2 cellular contexts compared by ENCODE assay signal in genomic region chr3:16319307-16319706, GRCh38.
A peak's percentile ranks its signal among the peaks of the same experiment; 100 is the strongest.
TF ChIP-seq lines count a peak whose summit lies in the region.

No MANE protein-coding gene starts in this region.

TF ChIP-seq in HCT116, 20 proteins besides CTCF, POLR2A, EP300 and RAD21:
- no peak for TF ChIP-seq YY1 (IDR thresholded peaks at IDR 0.05; ENCODE audit: extremely low read depth, insufficient replicate concordance, low read depth, low read length)
- TF ChIP-seq POLR2AphosphoS5 (IDR thresholded peaks at IDR 0.05; ENCODE audit: low read depth, low read length) = no peak
- no peak for TF ChIP-seq JUND (IDR thresholded peaks at IDR 0.05)
- no peak for TF ChIP-seq CBX3 (IDR thresholded peaks at IDR 0.05; ENCODE audit: low read depth)
- TF ChIP-seq, protein P1, sequence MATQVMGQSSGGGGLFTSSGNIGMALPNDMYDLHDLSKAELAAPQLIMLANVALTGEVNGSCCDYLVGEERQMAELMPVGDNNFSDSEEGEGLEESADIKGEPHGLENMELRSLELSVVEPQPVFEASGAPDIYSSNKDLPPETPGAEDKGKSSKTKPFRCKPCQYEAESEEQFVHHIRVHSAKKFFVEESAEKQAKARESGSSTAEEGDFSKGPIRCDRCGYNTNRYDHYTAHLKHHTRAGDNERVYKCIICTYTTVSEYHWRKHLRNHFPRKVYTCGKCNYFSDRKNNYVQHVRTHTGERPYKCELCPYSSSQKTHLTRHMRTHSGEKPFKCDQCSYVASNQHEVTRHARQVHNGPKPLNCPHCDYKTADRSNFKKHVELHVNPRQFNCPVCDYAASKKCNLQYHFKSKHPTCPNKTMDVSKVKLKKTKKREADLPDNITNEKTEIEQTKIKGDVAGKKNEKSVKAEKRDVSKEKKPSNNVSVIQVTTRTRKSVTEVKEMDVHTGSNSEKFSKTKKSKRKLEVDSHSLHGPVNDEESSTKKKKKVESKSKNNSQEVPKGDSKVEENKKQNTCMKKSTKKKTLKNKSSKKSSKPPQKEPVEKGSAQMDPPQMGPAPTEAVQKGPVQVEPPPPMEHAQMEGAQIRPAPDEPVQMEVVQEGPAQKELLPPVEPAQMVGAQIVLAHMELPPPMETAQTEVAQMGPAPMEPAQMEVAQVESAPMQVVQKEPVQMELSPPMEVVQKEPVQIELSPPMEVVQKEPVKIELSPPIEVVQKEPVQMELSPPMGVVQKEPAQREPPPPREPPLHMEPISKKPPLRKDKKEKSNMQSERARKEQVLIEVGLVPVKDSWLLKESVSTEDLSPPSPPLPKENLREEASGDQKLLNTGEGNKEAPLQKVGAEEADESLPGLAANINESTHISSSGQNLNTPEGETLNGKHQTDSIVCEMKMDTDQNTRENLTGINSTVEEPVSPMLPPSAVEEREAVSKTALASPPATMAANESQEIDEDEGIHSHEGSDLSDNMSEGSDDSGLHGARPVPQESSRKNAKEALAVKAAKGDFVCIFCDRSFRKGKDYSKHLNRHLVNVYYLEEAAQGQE (IDR thresholded peaks at IDR 0.05; ENCODE audit: low read depth) = no peak
- no peak for TF ChIP-seq ZFX (IDR thresholded peaks at IDR 0.05)
- no peak for TF ChIP-seq EZH2 (IDR thresholded peaks at IDR 0.05)
- TF ChIP-seq, protein P2, sequence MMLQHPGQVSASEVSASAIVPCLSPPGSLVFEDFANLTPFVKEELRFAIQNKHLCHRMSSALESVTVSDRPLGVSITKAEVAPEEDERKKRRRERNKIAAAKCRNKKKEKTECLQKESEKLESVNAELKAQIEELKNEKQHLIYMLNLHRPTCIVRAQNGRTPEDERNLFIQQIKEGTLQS (IDR thresholded peaks at IDR 0.05) = no peak
- TF ChIP-seq ZNF274 (IDR thresholded peaks at IDR 0.05; ENCODE audit: low read depth, low read length) = no peak
- TF ChIP-seq EGR1 (IDR thresholded peaks at IDR 0.05; ENCODE audit: low read depth) = no peak
- no peak for TF ChIP-seq FOSL1 (IDR thresholded peaks at IDR 0.05; ENCODE audit: low read depth)
- no peak for TF ChIP-seq TCF7L2 (IDR thresholded peaks at IDR 0.05; ENCODE audit: borderline replicate concordance, extremely low read depth, insufficient read depth, insufficient read length)
- no peak for TF ChIP-seq SRF (IDR thresholded peaks at IDR 0.05; ENCODE audit: low read depth)
- TF ChIP-seq, protein P3, sequence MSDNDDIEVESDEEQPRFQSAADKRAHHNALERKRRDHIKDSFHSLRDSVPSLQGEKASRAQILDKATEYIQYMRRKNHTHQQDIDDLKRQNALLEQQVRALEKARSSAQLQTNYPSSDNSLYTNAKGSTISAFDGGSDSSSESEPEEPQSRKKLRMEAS (IDR thresholded peaks at IDR 0.05) = no peak
- TF ChIP-seq ZBTB33 (IDR thresholded peaks at IDR 0.05; ENCODE audit: extremely low read depth, insufficient replicate concordance, low read length) = no peak
- no peak for TF ChIP-seq ELF1 (IDR thresholded peaks at IDR 0.05; ENCODE audit: borderline replicate concordance, low read depth)
- no peak for TF ChIP-seq EZH2phosphoT487 (IDR thresholded peaks at IDR 0.05; ENCODE audit: borderline replicate concordance)
- TF ChIP-seq SIN3A (IDR thresholded peaks at IDR 0.05; ENCODE audit: low read depth) = no peak

TF ChIP-seq in K562, 482 proteins besides CTCF, POLR2A, EP300 and RAD21 (continues in another document):
- no peak for TF ChIP-seq NR2C2 (CRISPR knock-in tag; IDR thresholded peaks at IDR 0.05)
- no peak for TF ChIP-seq NR2C2 (tag; IDR thresholded peaks at IDR 0.05)
- TF ChIP-seq ETV6 (IDR thresholded peaks at IDR 0.05; ENCODE audit: borderline replicate concordance in 1 of 2, low read depth in 2 of 2, low read length in 1 of 2) = no peak
- TF ChIP-seq ETV6 (CRISPR knock-in tag; IDR thresholded peaks at IDR 0.05; ENCODE audit: borderline replicate concordance) = no peak
- TF ChIP-seq GMEB1 (CRISPR knock-in tag; IDR thresholded peaks at IDR 0.05) = no peak
- no peak for TF ChIP-seq ZNF146 (CRISPR knock-in tag; IDR thresholded peaks at IDR 0.05; ENCODE audit: unreplicated experiment)
- TF ChIP-seq POLR2AphosphoS5 (IDR thresholded peaks at IDR 0.05; ENCODE audit: control insufficient read depth, insufficient read depth, low read depth, low read length) = no peak
- no peak for TF ChIP-seq HDAC2 (IDR thresholded peaks at IDR 0.05)
- TF ChIP-seq PHTF2 (CRISPR knock-in tag; IDR thresholded peaks at IDR 0.05) = no peak
- no peak for TF ChIP-seq NELFE (IDR thresholded peaks at IDR 0.05; ENCODE audit: insufficient read depth, insufficient read length)
- peak; percentile 69 for TF ChIP-seq MGA (IDR thresholded peaks at IDR 0.05)
- TF ChIP-seq NR2F6 (CRISPR knock-in tag; IDR thresholded peaks at IDR 0.05) = no peak
- TF ChIP-seq ZNF561 (CRISPR knock-in tag; conservative IDR thresholded peaks at IDR 0.05) = no peak
- no peak for TF ChIP-seq ZNF263 (CRISPR knock-in tag; IDR thresholded peaks at IDR 0.05; ENCODE audit: borderline replicate concordance)
- TF ChIP-seq U2AF1 (optimal IDR thresholded peaks at IDR 0.05; ENCODE audit: low read depth, low read length) = no peak
- TF ChIP-seq, protein P4, sequence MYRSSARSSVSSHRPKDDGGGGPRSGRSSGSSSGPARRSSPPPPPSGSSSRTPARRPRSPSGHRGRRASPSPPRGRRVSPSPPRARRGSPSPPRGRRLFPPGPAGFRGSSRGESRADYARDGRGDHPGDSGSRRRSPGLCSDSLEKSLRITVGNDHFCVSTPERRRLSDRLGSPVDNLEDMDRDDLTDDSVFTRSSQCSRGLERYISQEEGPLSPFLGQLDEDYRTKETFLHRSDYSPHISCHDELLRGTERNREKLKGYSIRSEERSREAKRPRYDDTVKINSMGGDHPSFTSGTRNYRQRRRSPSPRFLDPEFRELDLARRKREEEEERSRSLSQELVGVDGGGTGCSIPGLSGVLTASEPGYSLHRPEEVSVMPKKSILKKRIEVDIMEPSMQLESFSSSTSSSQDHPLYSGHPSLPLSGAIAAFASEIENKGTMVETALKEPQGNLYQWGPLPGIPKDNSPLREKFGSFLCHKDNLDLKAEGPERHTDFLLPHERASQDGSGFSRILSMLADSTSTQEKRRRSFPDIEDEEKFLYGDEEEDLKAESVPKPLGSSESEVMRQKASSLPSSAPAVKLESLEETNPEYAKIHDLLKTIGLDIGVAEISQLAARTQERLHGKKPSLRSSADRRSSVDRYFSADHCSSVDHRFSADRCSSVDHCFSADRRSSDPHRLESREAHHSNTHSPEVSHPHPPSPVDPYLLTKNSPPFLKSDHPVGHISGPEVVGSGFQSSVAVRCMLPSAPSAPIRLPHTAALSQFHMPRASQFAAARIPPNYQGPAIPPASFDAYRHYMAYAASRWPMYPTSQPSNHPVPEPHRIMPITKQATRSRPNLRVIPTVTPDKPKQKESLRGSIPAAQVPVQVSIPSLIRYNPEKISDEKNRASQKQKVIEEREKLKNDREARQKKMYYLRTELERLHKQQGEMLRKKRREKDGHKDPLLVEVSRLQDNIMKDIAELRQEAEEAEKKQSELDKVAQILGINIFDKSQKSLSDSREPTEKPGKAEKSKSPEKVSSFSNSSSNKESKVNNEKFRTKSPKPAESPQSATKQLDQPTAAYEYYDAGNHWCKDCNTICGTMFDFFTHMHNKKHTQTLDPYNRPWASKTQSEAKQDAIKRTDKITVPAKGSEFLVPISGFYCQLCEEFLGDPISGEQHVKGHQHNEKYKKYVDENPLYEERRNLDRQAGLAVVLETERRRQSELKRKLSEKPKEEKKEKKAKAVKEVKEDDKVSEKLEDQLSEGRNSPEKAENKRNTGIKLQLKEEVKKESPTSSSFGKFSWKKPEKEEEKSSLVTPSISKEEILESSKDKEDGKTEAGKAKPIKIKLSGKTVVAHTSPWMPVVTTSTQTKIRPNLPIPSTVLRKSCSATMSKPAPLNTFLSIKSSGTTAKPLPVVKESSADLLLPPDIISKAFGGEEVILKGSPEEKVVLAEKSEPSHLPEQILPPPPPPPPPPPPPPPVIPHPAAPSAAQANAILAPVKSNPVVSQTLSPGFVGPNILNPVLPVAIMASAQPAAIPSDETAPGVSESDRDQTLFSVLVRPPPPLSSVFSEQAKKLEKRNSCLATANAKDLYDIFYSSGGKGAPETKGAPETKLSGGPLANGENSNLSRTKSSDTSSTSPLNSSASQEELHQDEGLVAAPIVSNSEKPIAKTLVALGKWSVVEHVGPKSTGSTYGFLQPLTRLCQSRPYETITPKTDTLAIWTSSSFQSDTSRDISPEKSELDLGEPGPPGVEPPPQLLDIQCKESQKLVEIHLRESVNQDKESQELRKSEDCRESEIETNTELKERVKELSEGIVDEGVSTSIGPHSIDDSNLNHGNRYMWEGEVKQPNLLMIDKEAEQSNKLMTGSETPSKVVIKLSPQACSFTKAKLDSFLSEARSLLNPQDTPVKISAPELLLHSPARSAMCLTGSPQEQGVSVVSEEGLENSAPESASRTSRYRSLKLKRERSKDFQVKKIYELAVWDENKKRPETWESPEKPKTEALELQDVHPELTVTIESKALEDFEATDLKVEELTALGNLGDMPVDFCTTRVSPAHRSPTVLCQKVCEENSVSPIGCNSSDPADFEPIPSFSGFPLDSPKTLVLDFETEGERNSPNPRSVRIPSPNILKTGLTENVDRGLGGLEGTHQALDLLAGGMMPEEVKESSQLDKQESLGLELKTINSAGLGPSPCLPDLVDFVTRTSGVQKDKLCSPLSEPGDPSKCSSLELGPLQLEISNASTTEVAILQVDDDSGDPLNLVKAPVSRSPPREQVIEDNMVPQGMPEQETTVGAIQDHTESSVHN (IDR thresholded peaks at IDR 0.05; ENCODE audit: borderline replicate concordance in 1 of 2, low read depth in 1 of 2) = no peak
- TF ChIP-seq TFAM (CRISPR knock-in tag; conservative IDR thresholded peaks at IDR 0.05) = no peak
- no peak for TF ChIP-seq FOXM1 (IDR thresholded peaks at IDR 0.05; ENCODE audit: low read depth)
- no peak for TF ChIP-seq FOXM1 (CRISPR knock-in tag; IDR thresholded peaks at IDR 0.05; ENCODE audit: low read depth)
- TF ChIP-seq HOXB6 (CRISPR knock-in tag; IDR thresholded peaks at IDR 0.05; ENCODE audit: borderline replicate concordance) = no peak
